Comparison of ENCODE assay signal across 1 cellular context in the genomic region with DNA sequence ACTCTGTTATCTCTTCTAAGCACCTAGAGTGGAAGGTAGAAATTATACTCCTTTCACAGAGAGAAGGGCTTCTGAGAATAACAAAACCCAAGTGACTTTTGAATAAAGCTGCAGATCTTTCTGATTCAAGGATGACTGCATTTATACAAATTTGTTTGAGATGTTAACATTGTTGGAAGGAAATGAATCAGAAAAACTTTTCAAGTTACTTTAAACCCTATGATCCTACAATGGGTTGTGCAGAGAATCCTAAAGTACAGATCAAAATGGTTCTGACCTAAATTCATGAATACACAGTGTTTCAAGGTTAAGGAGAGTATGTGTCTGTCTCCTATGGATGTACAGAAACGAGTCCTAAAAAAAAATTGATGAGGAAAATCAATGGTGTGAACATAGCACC.
TF ChIP-seq lines count a peak whose summit lies in the region.

No MANE protein-coding gene starts in this region.

TF ChIP-seq in IMR-90, 13 proteins besides CTCF, POLR2A, EP300 and RAD21:
- TF ChIP-seq, protein P1, sequence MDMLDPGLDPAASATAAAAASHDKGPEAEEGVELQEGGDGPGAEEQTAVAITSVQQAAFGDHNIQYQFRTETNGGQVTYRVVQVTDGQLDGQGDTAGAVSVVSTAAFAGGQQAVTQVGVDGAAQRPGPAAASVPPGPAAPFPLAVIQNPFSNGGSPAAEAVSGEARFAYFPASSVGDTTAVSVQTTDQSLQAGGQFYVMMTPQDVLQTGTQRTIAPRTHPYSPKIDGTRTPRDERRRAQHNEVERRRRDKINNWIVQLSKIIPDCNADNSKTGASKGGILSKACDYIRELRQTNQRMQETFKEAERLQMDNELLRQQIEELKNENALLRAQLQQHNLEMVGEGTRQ (IDR thresholded peaks at IDR 0.05; ENCODE audit: low read depth, low read length), result no peak
- TF ChIP-seq NFE2L2 (IDR thresholded peaks at IDR 0.05; ENCODE audit: low read depth, low read length), result no peak
- TF ChIP-seq FOS (IDR thresholded peaks at IDR 0.05; ENCODE audit: low read depth, low read length), result no peak
- TF ChIP-seq CHD1 (IDR thresholded peaks at IDR 0.05; ENCODE audit: low read depth, low read length), result no peak
- no peak for TF ChIP-seq CEBPB (IDR thresholded peaks at IDR 0.05; ENCODE audit: low read depth, low read length)
- TF ChIP-seq, protein P2, sequence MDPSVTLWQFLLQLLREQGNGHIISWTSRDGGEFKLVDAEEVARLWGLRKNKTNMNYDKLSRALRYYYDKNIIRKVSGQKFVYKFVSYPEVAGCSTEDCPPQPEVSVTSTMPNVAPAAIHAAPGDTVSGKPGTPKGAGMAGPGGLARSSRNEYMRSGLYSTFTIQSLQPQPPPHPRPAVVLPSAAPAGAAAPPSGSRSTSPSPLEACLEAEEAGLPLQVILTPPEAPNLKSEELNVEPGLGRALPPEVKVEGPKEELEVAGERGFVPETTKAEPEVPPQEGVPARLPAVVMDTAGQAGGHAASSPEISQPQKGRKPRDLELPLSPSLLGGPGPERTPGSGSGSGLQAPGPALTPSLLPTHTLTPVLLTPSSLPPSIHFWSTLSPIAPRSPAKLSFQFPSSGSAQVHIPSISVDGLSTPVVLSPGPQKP (IDR thresholded peaks at IDR 0.05; ENCODE audit: borderline replicate concordance, low read depth, low read length), result no peak
- no peak for TF ChIP-seq MXI1 (IDR thresholded peaks at IDR 0.05; ENCODE audit: borderline replicate concordance, low read depth, low read length)
- no peak for TF ChIP-seq BHLHE40 (IDR thresholded peaks at IDR 0.05; ENCODE audit: low read depth, low read length)
- TF ChIP-seq MAZ (IDR thresholded peaks at IDR 0.05; ENCODE audit: borderline replicate concordance, low read depth, low read length), result no peak
- TF ChIP-seq SMC3 (IDR thresholded peaks at IDR 0.05; ENCODE audit: low read depth, low read length), result no peak
